In the genomic region with DNA sequence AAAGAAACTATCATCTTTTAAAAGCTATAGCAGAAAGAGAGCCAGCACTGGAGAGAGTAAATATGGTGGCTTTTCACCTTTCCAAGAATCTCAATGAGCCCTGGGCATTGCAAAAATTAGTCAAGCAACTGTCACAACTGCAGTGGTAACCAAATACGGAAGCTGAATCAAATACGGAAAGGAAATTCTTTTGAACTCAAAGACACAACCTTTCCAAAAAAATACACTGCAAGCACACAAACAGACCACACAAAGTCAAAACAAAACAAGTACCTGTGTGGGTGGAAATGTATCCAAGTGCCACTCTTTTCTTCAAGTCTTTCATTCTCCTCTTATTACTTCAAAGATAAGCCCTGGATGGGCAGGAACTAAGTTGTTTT, we compare ENCODE assay signal across 10 cellular contexts. TPM values are rescaled to one million over a fixed set of nuclear protein-coding genes. Genes with fewer than 3 reads are reported as not detected.
DNase-seq lines count a peak whose midpoint lies in the region; ATAC-seq, FAIRE-seq and TF ChIP-seq lines count a peak whose summit lies in the region.
"Had no signal": no experiment of that assay in that cellular context is flagged by ENCODE, and none has a peak within 500 bp of the region (broad histone marks: within the 10 kb centered on the region; RNA-seq: fewer than 3 reads in every experiment).

No MANE protein-coding gene starts in this region.

- ATAC-seq in GM21367 (IDR thresholded peaks at IDR 0.05; ENCODE audit: unreplicated experiment) = peak; percentile 43
- ATAC-seq in HG03469 (IDR thresholded peaks at IDR 0.05; ENCODE audit: unreplicated experiment) = peak; percentile 67
- ATAC-seq in GM12878 = peak; percentile 84
- ATAC-seq in body of pancreas = no peak
- ATAC-seq in HG02642 (IDR thresholded peaks at IDR 0.05; ENCODE audit: poor library complexity, unreplicated experiment) = no peak
- no peak for ATAC-seq in HG03565 (IDR thresholded peaks at IDR 0.05; ENCODE audit: unreplicated experiment)

- peak overlapping the region; percentile 68; the same call in 1 of the 2 replicates for H3K27ac ChIP-seq in GM12878 (ENCODE audit: control insufficient read depth, insufficient read depth)
- no peak overlapping the region for H3K27ac ChIP-seq in body of pancreas

- 2% methylated on average over 2 of the region's 2 CpGs for WGBS in GM12878 (ENCODE audit: insufficient coverage, insufficient replicate concordance, low lambda C conversion rate, missing lambda C conversion rate)
- 35 to 49% methylated on average over 2 of the region's 2 CpGs for WGBS in body of pancreas, 2 donors

- in situ Hi-C loops in GM12878 (cut with MboI) = no loop called here

- peaks cover 92% of the 10 kb centered on the region for H3K79me2 ChIP-seq in GM12878 (ENCODE audit: control insufficient read depth, insufficient read depth, low read length)

- intact Hi-C loops in GM12878 (cut with micrococcal nuclease; ENCODE audit: unreplicated experiment) = loop anchor here (2.0 kb wide), 1 partner anchor 23 kb away; no protein-coding TSS in a partner anchor
- intact Hi-C loops in body of pancreas (cut with DNase I) = no loop called here

- TF ChIP-seq EP300 in GM12878 (IDR thresholded peaks at IDR 0.05; ENCODE audit: borderline replicate concordance in 1 of 2, control insufficient read depth in 1 of 2, low read depth in 2 of 2, low read length in 2 of 2) = peak; percentile 69 to 84; a peak in 3 of 4 replicates

- no TSS peak for BruUV-seq in GM12878 (replicated peaks; lab: Mats Ljungman, UMichigan)

- TF ChIP-seq CTCF in GM06990 (IDR thresholded peaks at IDR 0.05; ENCODE audit: insufficient read depth, low read length, poor library complexity, severe bottlenecking) = no peak
- no peak for TF ChIP-seq CTCF in GM12878 (IDR thresholded peaks at IDR 0.05 in 2 of 3, conservative IDR thresholded peaks at IDR 0.05 in 1 of 3; ENCODE audit: control insufficient read depth in 2 of 3, extremely low read depth in 1 of 3, insufficient read depth in 1 of 3, low read depth in 3 of 3, low read length in 3 of 3)
- TF ChIP-seq CTCF in body of pancreas (IDR thresholded peaks at IDR 0.05) = no peak

- DNase-seq in GM06990 (ENCODE audit: extremely low read depth, insufficient read length) (peak; percentile 46), GM12878 (ENCODE audit: low read depth, low spot score) (peak; percentile 72), body of pancreas (no peak), activated gamma-delta T cell treated with Interleukin-2 at 50 U/mL for 16 hours (no peak)
- DNase-seq: NCI-H1694 treated with DMSO at 0.1 percent for 48 hours had no signal

- H3K9me3 ChIP-seq in GM12878 (replicated peaks; ENCODE audit: control insufficient read depth, insufficient read depth, low read length) = peaks cover 2% of the 10 kb centered on the region; the same call in 1 of the 3 replicates
- no peaks in the 10 kb centered on the region for H3K9me3 ChIP-seq in body of pancreas

- H3K27me3 ChIP-seq in GM06990 (replicated peaks; ENCODE audit: control insufficient read depth, insufficient read depth, low read length) = no peaks in the 10 kb centered on the region
- H3K27me3 ChIP-seq in GM12878 (replicated peaks in 1 of 2; ENCODE audit: control insufficient read depth in 2 of 2, insufficient read depth in 2 of 2, low read length in 1 of 2) = no peaks in the 10 kb centered on the region
- no peaks in the 10 kb centered on the region for H3K27me3 ChIP-seq in body of pancreas

- H2AFZ ChIP-seq in GM12878 (ENCODE audit: control insufficient read depth, low read depth, low read length) = no peak overlapping the region

- TF ChIP-seq POLR2A in GM12878 (IDR thresholded peaks at IDR 0.05; ENCODE audit: low read depth, low read length) (no peak), body of pancreas (IDR thresholded peaks at IDR 0.05) (no peak)

- H3K36me3 ChIP-seq in GM06990 (ENCODE audit: control insufficient read depth, insufficient read depth, low read length) (no peaks in the 10 kb centered on the region), GM12878 (ENCODE audit: control insufficient read depth in 2 of 2, insufficient read depth in 2 of 2, low read length in 1 of 2) (no peaks in the 10 kb centered on the region; a peak in 1 of 4 replicates), body of pancreas (replicated peaks in 1 of 2; ENCODE audit: insufficient read depth in 1 of 2, low read depth in 2 of 2) (no peaks in the 10 kb centered on the region)

- SMC1A ChIA-PET in GM12878 (lab: Charles Lee; ENCODE audit: uncharacterized antibody, unreplicated experiment) = interaction anchor here (0.8 to 5.8 kb wide), 12 partner anchors 9 to 247 kb away, joined by 3 to 55 read pairs (median 8); a partner anchor contains a TSS

- CTCF ChIA-PET in GM12878 (lab: Yijun Ruan, JAX) = interaction anchor here (0.7 to 2.9 kb wide), 5 partner anchors 10 to 23 kb away, joined by 4 to 9 read pairs (median 4); a partner anchor contains a TSS

- TF ChIP-seq RAD21 in GM12878 (IDR thresholded peaks at IDR 0.05; ENCODE audit: insufficient read depth, low read depth, low read length) = no peak

- POLR2A ChIA-PET in GM12878 (lab: Charles Lee) = interaction anchor here (0.5 to 3.6 kb wide), 11 partner anchors 9 to 336 kb away, joined by 3 to 19 read pairs (median 4); a partner anchor contains a TSS

- no peaks in the 10 kb centered on the region; the same call in 1 of the 2 replicates for H4K20me1 ChIP-seq in GM12878 (ENCODE audit: control insufficient read depth, insufficient read depth)

- peak; percentile 77 for FAIRE-seq in GM12878 (lab: Jason Lieb, UNC)
- FAIRE-seq: H1 had no signal

- no peak overlapping the region for H3K9ac ChIP-seq in GM12878 (ENCODE audit: control insufficient read depth, insufficient read depth, low read length)

- no peak overlapping the region for H3K4me3 ChIP-seq in GM06990 (replicated peaks; ENCODE audit: low read depth, low read length)
- peak overlapping the region; percentile 38; the same call in 1 of the 2 replicates for H3K4me3 ChIP-seq in GM12878
- no peak overlapping the region for H3K4me3 ChIP-seq in body of pancreas

- peak overlapping the region; percentile 80 for H3K4me2 ChIP-seq in GM12878 (ENCODE audit: control insufficient read depth, insufficient read depth)

- RAD21 ChIA-PET in GM12878 (lab: Charles Lee; ENCODE audit: unreplicated experiment) = interaction anchor here (0.9 to 2.2 kb wide), 7 partner anchors 10 to 69 kb away, joined by 3 to 8 read pairs (median 7); no protein-coding TSS in a partner anchor

- H3K4me1 ChIP-seq in GM12878 (ENCODE audit: control insufficient read depth, insufficient read depth, low read length) (peaks cover 31% of the 10 kb centered on the region), body of pancreas (peaks cover 33% of the 10 kb centered on the region)

TF ChIP-seq in GM12878, 131 proteins besides CTCF, POLR2A, EP300 and RAD21 (continues in another document):
- TF ChIP-seq NR2F1 (conservative IDR thresholded peaks at IDR 0.05) (peak; percentile 67), SIX5 (IDR thresholded peaks at IDR 0.05; ENCODE audit: low read depth, low read length, severe bottlenecking) (no peak), EZH2 (IDR thresholded peaks at IDR 0.05; ENCODE audit: borderline replicate concordance, control insufficient read depth, low read depth, low read length) (no peak), HDAC6 (IDR thresholded peaks at IDR 0.05; ENCODE audit: unreplicated experiment) (no peak), MYB (IDR thresholded peaks at IDR 0.05; ENCODE audit: borderline replicate concordance, low read depth, low read length) (peak; percentile 86), ZNF24 (IDR thresholded peaks at IDR 0.05) (peak; percentile 73; the same call in 1 of the 2 replicates), BCL11A (IDR thresholded peaks at IDR 0.05; ENCODE audit: low read depth, low read length) (peak; percentile 87), SUPT20H (IDR thresholded peaks at IDR 0.05; ENCODE audit: borderline replicate concordance, control insufficient read depth, low read depth, low read length) (no peak)
- TF ChIP-seq, protein P1, sequence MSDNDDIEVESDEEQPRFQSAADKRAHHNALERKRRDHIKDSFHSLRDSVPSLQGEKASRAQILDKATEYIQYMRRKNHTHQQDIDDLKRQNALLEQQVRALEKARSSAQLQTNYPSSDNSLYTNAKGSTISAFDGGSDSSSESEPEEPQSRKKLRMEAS (IDR thresholded peaks at IDR 0.05; ENCODE audit: low read depth, low read length) = no peak
- TF ChIP-seq, protein P2, sequence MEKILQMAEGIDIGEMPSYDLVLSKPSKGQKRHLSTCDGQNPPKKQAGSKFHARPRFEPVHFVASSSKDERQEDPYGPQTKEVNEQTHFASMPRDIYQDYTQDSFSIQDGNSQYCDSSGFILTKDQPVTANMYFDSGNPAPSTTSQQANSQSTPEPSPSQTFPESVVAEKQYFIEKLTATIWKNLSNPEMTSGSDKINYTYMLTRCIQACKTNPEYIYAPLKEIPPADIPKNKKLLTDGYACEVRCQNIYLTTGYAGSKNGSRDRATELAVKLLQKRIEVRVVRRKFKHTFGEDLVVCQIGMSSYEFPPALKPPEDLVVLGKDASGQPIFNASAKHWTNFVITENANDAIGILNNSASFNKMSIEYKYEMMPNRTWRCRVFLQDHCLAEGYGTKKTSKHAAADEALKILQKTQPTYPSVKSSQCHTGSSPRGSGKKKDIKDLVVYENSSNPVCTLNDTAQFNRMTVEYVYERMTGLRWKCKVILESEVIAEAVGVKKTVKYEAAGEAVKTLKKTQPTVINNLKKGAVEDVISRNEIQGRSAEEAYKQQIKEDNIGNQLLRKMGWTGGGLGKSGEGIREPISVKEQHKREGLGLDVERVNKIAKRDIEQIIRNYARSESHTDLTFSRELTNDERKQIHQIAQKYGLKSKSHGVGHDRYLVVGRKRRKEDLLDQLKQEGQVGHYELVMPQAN (conservative IDR thresholded peaks at IDR 0.05) = no peak

RNA-seq across cellular contexts. Expression of a gene that starts 17.6 kb away (rescaled TPM):
- 116 and 126 TPM in 2 replicates for total RNA-seq in GM12878 (2013; cell fraction: nucleolus; rRNA removed)
- 16.3 and 18.1 TPM in 2 replicates for total RNA-seq in GM12878 (2014; rRNA removed)
- total RNA-seq in GM12878 (2014; rRNA removed; fragmentation: Illumina TruSeq; extraction: Trizol) = 15.2 and 15.7 TPM in 2 replicates
- total RNA-seq in GM12878 (2021) = 20.7 and 23.2 TPM in 2 replicates
- polyA plus RNA-seq in GM12878 (2011; ENCODE audit: low read depth) = 12.6 TPM
- polyA plus RNA-seq in GM12878 (2011; rRNA removed) = 32.9 and 38.1 TPM in 2 replicates
- polyA plus RNA-seq in GM12878 (2011; cell fraction: cytosol; rRNA removed) = 39.9 and 41.8 TPM in 2 replicates
- polyA plus RNA-seq in GM12878 (2011; cell fraction: nucleus; rRNA removed) = 43.3 and 49.4 TPM in 2 replicates
- 17.9 and 37.0 TPM in 2 replicates for polyA plus RNA-seq in GM12878 (2012)
- 10.6 and 16.0 TPM in 2 replicates for polyA plus RNA-seq in GM12878 (2014; fragmentation: Illumina TruSeq; extraction: Trizol)
- polyA plus RNA-seq in GM12878 (2014; fragmentation: Nextera tagmentation; extraction: Ambion mirVana) = 1 to 10 TPM in 1 of 2 experiments, under 1 TPM in 1; 0.44 to 1.5 TPM
- 25.5 and 28.7 TPM in 2 replicates for polyA plus RNA-seq in GM12878 (2014; rRNA removed)
- polyA plus RNA-seq in GM12878 (2016; fragmentation: Nextera tagmentation; extraction: Ambion mirVana) = 10 to 100 TPM; 14.9 to 20.6 TPM
- polyA minus RNA-seq in GM12878 (2011; rRNA and poly(A)+ RNA removed) = 24.9 and 62.5 TPM in 2 replicates
- 16.3 and 16.6 TPM in 2 replicates for polyA minus RNA-seq in GM12878 (2011; cell fraction: cytosol; rRNA and poly(A)+ RNA removed)
- 33.7 and 57.3 TPM in 2 replicates for polyA minus RNA-seq in GM12878 (2011; cell fraction: nucleus; rRNA and poly(A)+ RNA removed)
- total RNA-seq in body of pancreas = 10 to 100 TPM; 66.4 to 91.0 TPM

Comparison
In these comparisons a context has a peak if more than half of its experiments do, and no peak if none do; other contexts are left out.
1. DNase-seq: peak in GM06990 (single experiment) and GM12878 (single experiment); none in body of pancreas (0 of 4) and activated gamma-delta T cell treated with Interleukin-2 at 50 U/mL for 16 hours (single experiment).
2. ATAC-seq: peak in GM21367 (single experiment), HG03469 (single experiment) and GM12878 (single experiment); none in body of pancreas (single experiment), HG02642 (single experiment) and HG03565 (single experiment).